ENCODE assay signal across 11 cellular contexts in the genomic region with DNA sequence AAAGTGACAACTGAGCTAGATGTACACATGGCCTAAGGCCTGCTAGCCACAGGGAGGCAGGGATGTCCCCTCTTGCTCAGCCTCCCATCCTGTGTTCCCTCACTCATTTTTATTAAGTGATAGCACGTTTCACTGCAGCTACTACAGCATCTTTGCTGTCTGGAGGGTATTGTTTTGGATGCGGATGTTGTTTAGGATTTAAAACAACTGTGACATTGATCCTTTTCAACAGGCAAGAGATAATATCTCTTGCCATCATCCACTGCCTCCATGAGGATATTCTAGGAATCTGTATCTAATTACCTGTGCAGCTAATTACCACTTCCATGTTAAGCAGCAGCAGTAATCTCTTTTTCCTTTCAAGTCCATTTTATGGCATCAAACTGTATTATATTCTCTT.
"Had no signal": no experiment of that assay in that cellular context is flagged by ENCODE, and none has a peak within 500 bp of the region (broad histone marks: within the 10 kb centered on the region; RNA-seq: fewer than 3 reads in every experiment).

No MANE protein-coding gene starts in this region.

- H3K4me3 ChIP-seq: GM23248, HAP-1 had no signal

- FAIRE-seq: H54, HepG2 had no signal

- DNase-seq: GM23248, GOT3, HFFc6, KBM-7 had no signal

- H3K4me1 Mint-ChIP-seq: IgD-negative memory B cell had no signal

- H3K27me3 Mint-ChIP-seq: IgD-negative memory B cell had no signal

- H3K4me1 ChIP-seq: HAP-1 had no signal

- H3K27ac ChIP-seq: GM23248, HL-60, KMS-11 had no signal

- H3K9ac ChIP-seq: GM23248, KMS-11 had no signal

- H3K36me3 ChIP-seq: HAP-1 had no signal

- H3K27ac Mint-ChIP-seq: HFFc6, IgD-negative memory B cell had no signal

- H3K36me3 Mint-ChIP-seq: IgD-negative memory B cell had no signal

- H3K4me2 ChIP-seq: KMS-11 had no signal

- ATAC-seq: HCT116, HepG2 had no signal

- H3K9me3 ChIP-seq: HAP-1 had no signal

- H2AFZ ChIP-seq: GM23248 had no signal

- H3K4me3 Mint-ChIP-seq: HFFc6, IgD-negative memory B cell had no signal

- H3K9me3 Mint-ChIP-seq: HFFc6, IgD-negative memory B cell had no signal
